9 cellular contexts compared by ENCODE assay signal in genomic region chr2:27218614-27219013, GRCh38. TPM values are rescaled to one million over a fixed set of nuclear protein-coding genes. Genes with fewer than 3 reads are reported as not detected.
A peak's percentile ranks its signal among the peaks of the same experiment; 100 is the strongest.
DNase-seq lines count a peak whose midpoint lies in the region; ATAC-seq and TF ChIP-seq lines count a peak whose summit lies in the region.
"Had no signal": no experiment of that assay in that cellular context is flagged by ENCODE, and none has a peak within 500 bp of the region (broad histone marks: within the 10 kb centered on the region; RNA-seq: fewer than 3 reads in every experiment).

No MANE protein-coding gene starts in this region.

- no peak overlapping the region for H3K9ac ChIP-seq in HUES48 (ENCODE audit: low read depth, low read length)

- peaks cover 25% of the 10 kb centered on the region for H3K36me3 Mint-ChIP-seq in CD4-positive, CD25-positive, alpha-beta regulatory T cell
- peaks cover 57% of the 10 kb centered on the region for H3K36me3 Mint-ChIP-seq in activated T-helper 1 cell treated with anti-CD3 and anti-CD28 coated beads, Interleukin-12 subunit alpha, Interleukin-12 subunit beta, Interleukin-2, Interleukin-4 antibody, amounts not matched to agents 30 ng/mL and 10 ng/mL and 1 ng/mL, durations not matched to agents 14 hours and 24 hours and 36 hours (ENCODE audit: low read depth)
- H3K36me3 Mint-ChIP-seq in mesothelial cell of epicardium, result peaks cover 19% of the 10 kb centered on the region

- H3K4me3 Mint-ChIP-seq in CD4-positive, CD25-positive, alpha-beta regulatory T cell, result peak overlapping the region; percentile 95 to 99 (median 98)
- H3K4me3 Mint-ChIP-seq in activated T-helper 1 cell treated with anti-CD3 and anti-CD28 coated beads, Interleukin-12 subunit alpha, Interleukin-12 subunit beta, Interleukin-2, Interleukin-4 antibody, amounts not matched to agents 30 ng/mL and 10 ng/mL and 1 ng/mL, durations not matched to agents 14 hours and 24 hours and 36 hours, result peak overlapping the region; percentile 98
- peak overlapping the region; percentile 38 for H3K4me3 Mint-ChIP-seq in mesothelial cell of epicardium

- peaks cover 10 to 46% (median 28%) of the 10 kb centered on the region in 4 donors for H3K4me1 Mint-ChIP-seq in CD4-positive, CD25-positive, alpha-beta regulatory T cell
- peaks cover 46% of the 10 kb centered on the region for H3K4me1 Mint-ChIP-seq in activated T-helper 1 cell treated with anti-CD3 and anti-CD28 coated beads, Interleukin-12 subunit alpha, Interleukin-12 subunit beta, Interleukin-2, Interleukin-4 antibody, amounts not matched to agents 30 ng/mL and 10 ng/mL and 1 ng/mL, durations not matched to agents 14 hours and 24 hours and 36 hours (ENCODE audit: low read depth)
- H3K4me1 Mint-ChIP-seq in mesothelial cell of epicardium, result peaks cover 24% of the 10 kb centered on the region

- H3K4me1 ChIP-seq in CD4-positive, CD25-positive, alpha-beta regulatory T cell (ENCODE audit: control insufficient read depth, insufficient read depth, low read length, poor library complexity, severe bottlenecking), result peaks cover 21% of the 10 kb centered on the region
- H3K4me1 ChIP-seq in HUES48 (ENCODE audit: control insufficient read depth, insufficient read depth, low read length), result peaks cover 17% of the 10 kb centered on the region
- H3K4me1 ChIP-seq in upper lobe of right lung, result peaks cover 11% of the 10 kb centered on the region

- peak overlapping the region; percentile 84 for H3K27ac ChIP-seq in CD4-positive, CD25-positive, alpha-beta regulatory T cell (ENCODE audit: insufficient read depth, low read length, poor library complexity, severe bottlenecking)
- peak overlapping the region; percentile 93 for H3K27ac ChIP-seq in HUES48 (ENCODE audit: low read depth, low read length)
- no peak overlapping the region for H3K27ac ChIP-seq in upper lobe of right lung

- intact Hi-C loops in activated T-helper 1 cell treated with anti-CD3 and anti-CD28 coated beads, Interleukin-12 subunit alpha, Interleukin-12 subunit beta, Interleukin-2, Interleukin-4 antibody, amounts not matched to agents 30 ng/mL and 10 ng/mL and 1 ng/mL, durations not matched to agents 14 hours and 24 hours and 36 hours (cut with micrococcal nuclease), result loop anchor here (1.0 to 10.0 kb wide), 6 partner anchors 9 to 976 kb away; partner anchors contain the start of genes CCDC121, CENPA, GPN1 and HADHA
- intact Hi-C loops in upper lobe of right lung (cut with DNase I), result no loop called here

- TF ChIP-seq CTCF in mesothelial cell of epicardium (IDR thresholded peaks at IDR 0.05; ENCODE audit: unreplicated experiment) (no peak), upper lobe of right lung (IDR thresholded peaks at IDR 0.05) (no peak)

- peak overlapping the region in 2 of 3 donors; percentile 18 to 54 for H3K27ac Mint-ChIP-seq in CD4-positive, CD25-positive, alpha-beta regulatory T cell
- H3K27ac Mint-ChIP-seq in activated T-helper 1 cell treated with anti-CD3 and anti-CD28 coated beads, Interleukin-12 subunit alpha, Interleukin-12 subunit beta, Interleukin-2, Interleukin-4 antibody, amounts not matched to agents 30 ng/mL and 10 ng/mL and 1 ng/mL, durations not matched to agents 14 hours and 24 hours and 36 hours, result no peak overlapping the region
- H3K27ac Mint-ChIP-seq in mesothelial cell of epicardium, result peak overlapping the region; percentile 28

- ATAC-seq in CD4-positive, CD25-positive, alpha-beta regulatory T cell (ENCODE audit: low read depth in 2 of 2), result no peak
- no peak for ATAC-seq in upper lobe of right lung
- ATAC-seq in HG03039 (IDR thresholded peaks at IDR 0.05; ENCODE audit: unreplicated experiment), result no peak

- H3K27me3 ChIP-seq in CD4-positive, CD25-positive, alpha-beta regulatory T cell (ENCODE audit: control insufficient read depth, insufficient read depth, low read length), result no peaks in the 10 kb centered on the region
- H3K27me3 ChIP-seq in HUES48 (ENCODE audit: control insufficient read depth, insufficient read depth, low read length) (no peaks in the 10 kb centered on the region), upper lobe of right lung (no peaks in the 10 kb centered on the region)

- H3K9me3 Mint-ChIP-seq in CD4-positive, CD25-positive, alpha-beta regulatory T cell, result peaks cover 0 to 1% (median 0%) of the 10 kb centered on the region in 7 donors
- H3K9me3 Mint-ChIP-seq in activated T-helper 1 cell treated with anti-CD3 and anti-CD28 coated beads, Interleukin-12 subunit alpha, Interleukin-12 subunit beta, Interleukin-2, Interleukin-4 antibody, amounts not matched to agents 30 ng/mL and 10 ng/mL and 1 ng/mL, durations not matched to agents 14 hours and 24 hours and 36 hours, result no peaks in the 10 kb centered on the region
- H3K9me3 Mint-ChIP-seq in mesothelial cell of epicardium, result no peaks in the 10 kb centered on the region

- peak overlapping the region; percentile 79 for H3K4me3 ChIP-seq in CD4-positive, CD25-positive, alpha-beta regulatory T cell (ENCODE audit: low read depth, low read length)
- peak overlapping the region; percentile 80; the same call in 1 of the 2 replicates for H3K4me3 ChIP-seq in HUES48 (ENCODE audit: low read depth, low read length)
- H3K4me3 ChIP-seq in upper lobe of right lung, result no peak overlapping the region

- no peaks in the 10 kb centered on the region for H3K9me3 ChIP-seq in CD4-positive, CD25-positive, alpha-beta regulatory T cell (ENCODE audit: control insufficient read depth in 2 of 2, low read length in 2 of 2)
- H3K9me3 ChIP-seq in HUES48 (ENCODE audit: control insufficient read depth, insufficient read depth, low read length) (no peaks in the 10 kb centered on the region), upper lobe of right lung (no peaks in the 10 kb centered on the region)

- DNase-seq in CD4-positive, CD25-positive, alpha-beta regulatory T cell, result no peak
- DNase-seq in activated T-helper 1 cell treated with anti-CD3 and anti-CD28 coated beads, Interleukin-12 subunit alpha, Interleukin-12 subunit beta, Interleukin-2, Interleukin-4 antibody, amounts not matched to agents 30 ng/mL and 10 ng/mL and 1 ng/mL, durations not matched to agents 14 hours and 24 hours and 36 hours (ENCODE audit: low spot score), result no peak
- DNase-seq in mesothelial cell of epicardium (ENCODE audit: low spot score in 2 of 2, unreplicated experiment in 2 of 2) (no peak), upper lobe of right lung (no peak), NCI-H774 (lab: John Stamatoyannopoulos, UW) (no peak)
- no peak for DNase-seq in activated CD8-positive, alpha-beta memory T cell treated with anti-CD3 and anti-CD28 coated beads, Interleukin-2, amount 50 U/mL, for 48 hours
- DNase-seq: activated CD4-positive, alpha-beta T cell treated with anti-CD3 and anti-CD28 coated beads, Interleukin-2, amount 50 U/mL, for 4 hours had no signal

- peaks cover 4% of the 10 kb centered on the region for H3K27me3 Mint-ChIP-seq in CD4-positive, CD25-positive, alpha-beta regulatory T cell
- H3K27me3 Mint-ChIP-seq in activated T-helper 1 cell treated with anti-CD3 and anti-CD28 coated beads, Interleukin-12 subunit alpha, Interleukin-12 subunit beta, Interleukin-2, Interleukin-4 antibody, amounts not matched to agents 30 ng/mL and 10 ng/mL and 1 ng/mL, durations not matched to agents 14 hours and 24 hours and 36 hours (ENCODE audit: insufficient read depth), result no peaks in the 10 kb centered on the region
- H3K27me3 Mint-ChIP-seq in mesothelial cell of epicardium (ENCODE audit: low read depth), result no peaks in the 10 kb centered on the region

- peaks cover 24% of the 10 kb centered on the region for H3K36me3 ChIP-seq in CD4-positive, CD25-positive, alpha-beta regulatory T cell (ENCODE audit: control insufficient read depth, insufficient read depth, low read length)
- H3K36me3 ChIP-seq in HUES48 (ENCODE audit: control insufficient read depth, insufficient read depth, low read length) (peaks cover 77% of the 10 kb centered on the region), upper lobe of right lung (peaks cover 38% of the 10 kb centered on the region)

RNA-seq across cellular contexts. Expression of gene CAD, which starts 1.4 kb away (rescaled TPM):
- total RNA-seq in CD4-positive, CD25-positive, alpha-beta regulatory T cell, result 27.4 TPM
- 10 to 100 TPM; 12.2 to 18.4 (median 13.8) TPM for polyA plus RNA-seq in CD4-positive, CD25-positive, alpha-beta regulatory T cell
- total RNA-seq in activated T-helper 1 cell treated with anti-CD3 and anti-CD28 coated beads, Interleukin-12 subunit alpha, Interleukin-12 subunit beta, Interleukin-2, Interleukin-4 antibody, amounts not matched to agents 30 ng/mL and 10 ng/mL and 1 ng/mL, durations not matched to agents 14 hours and 24 hours and 36 hours, result 135 and 138 TPM in 2 replicates
- total RNA-seq in mesothelial cell of epicardium, result 74.4 to 82.5 TPM (median 80.5 TPM) in 3 replicates
- total RNA-seq in upper lobe of right lung, result 27.1 TPM

RNA-seq across cellular contexts. Expression of gene SLC5A6, which starts 6.5 kb away (rescaled TPM):
- 154 TPM for total RNA-seq in CD4-positive, CD25-positive, alpha-beta regulatory T cell
- polyA plus RNA-seq in CD4-positive, CD25-positive, alpha-beta regulatory T cell, result 10 to 100 TPM; 15.5 to 18.5 (median 17.0) TPM
- 89.2 and 105 TPM in 2 replicates for total RNA-seq in activated T-helper 1 cell treated with anti-CD3 and anti-CD28 coated beads, Interleukin-12 subunit alpha, Interleukin-12 subunit beta, Interleukin-2, Interleukin-4 antibody, amounts not matched to agents 30 ng/mL and 10 ng/mL and 1 ng/mL, durations not matched to agents 14 hours and 24 hours and 36 hours
- total RNA-seq in mesothelial cell of epicardium (67.9 to 73.2 TPM (median 70.4 TPM) in 3 replicates), upper lobe of right lung (24.5 TPM)

RNA-seq across cellular contexts. Expression of gene ATRAID, which starts 6.8 kb away (rescaled TPM):
- 77.3 TPM for total RNA-seq in CD4-positive, CD25-positive, alpha-beta regulatory T cell
- polyA plus RNA-seq in CD4-positive, CD25-positive, alpha-beta regulatory T cell, result 100 to 1,000 TPM; 338 to 375 (median 359) TPM
- 107 and 111 TPM in 2 replicates for total RNA-seq in activated T-helper 1 cell treated with anti-CD3 and anti-CD28 coated beads, Interleukin-12 subunit alpha, Interleukin-12 subunit beta, Interleukin-2, Interleukin-4 antibody, amounts not matched to agents 30 ng/mL and 10 ng/mL and 1 ng/mL, durations not matched to agents 14 hours and 24 hours and 36 hours
- total RNA-seq in mesothelial cell of epicardium (106 to 112 TPM (median 108 TPM) in 3 replicates), upper lobe of right lung (102 TPM)

RNA-seq across cellular contexts. Expression of gene SLC30A3, which starts 44.2 kb away (rescaled TPM):
- total RNA-seq in CD4-positive, CD25-positive, alpha-beta regulatory T cell, result 0.10 TPM
- under 1 TPM in 1 of 4 donors, not detected in 3; 0.05 TPM for polyA plus RNA-seq in CD4-positive, CD25-positive, alpha-beta regulatory T cell
- 2.1 and 2.2 TPM in 2 replicates for total RNA-seq in activated T-helper 1 cell treated with anti-CD3 and anti-CD28 coated beads, Interleukin-12 subunit alpha, Interleukin-12 subunit beta, Interleukin-2, Interleukin-4 antibody, amounts not matched to agents 30 ng/mL and 10 ng/mL and 1 ng/mL, durations not matched to agents 14 hours and 24 hours and 36 hours
- total RNA-seq in mesothelial cell of epicardium (2.3 to 3.4 TPM (median 3.1 TPM) in 3 replicates), upper lobe of right lung (0.58 TPM)

RNA-seq across cellular contexts. Expression of gene DNAJC5G, which starts 56.6 kb away (rescaled TPM):
- not detected for total RNA-seq in CD4-positive, CD25-positive, alpha-beta regulatory T cell
- polyA plus RNA-seq in CD4-positive, CD25-positive, alpha-beta regulatory T cell, result not detected
- total RNA-seq in activated T-helper 1 cell treated with anti-CD3 and anti-CD28 coated beads, Interleukin-12 subunit alpha, Interleukin-12 subunit beta, Interleukin-2, Interleukin-4 antibody, amounts not matched to agents 30 ng/mL and 10 ng/mL and 1 ng/mL, durations not matched to agents 14 hours and 24 hours and 36 hours, result not detected in 2 replicates
- total RNA-seq in mesothelial cell of epicardium, result 0.18 to 0.27 TPM in 2 of 3 replicates, not detected in the other
- not detected for total RNA-seq in upper lobe of right lung

Comparison
In these comparisons a context has a peak if more than half of its experiments do, and no peak if none do; other contexts are left out.
1. H3K4me3 Mint-ChIP-seq: peak in every context shown above with its lines; median percentile 98 in activated T-helper 1 cell treated with anti-CD3 and anti-CD28 coated beads, Interleukin-12 subunit alpha, Interleukin-12 subunit beta, Interleukin-2, Interleukin-4 antibody, amounts not matched to agents 30 ng/mL and 10 ng/mL and 1 ng/mL, durations not matched to agents 14 hours and 24 hours and 36 hours; 98 in CD4-positive, CD25-positive, alpha-beta regulatory T cell; 38 in mesothelial cell of epicardium.